Comparison of ENCODE assay signal across 3 cellular contexts in genomic region chr6:34035161-34035560, GRCh38.
"Had no signal": no experiment of that assay in that cellular context is flagged by ENCODE, and none has a peak within 500 bp of the region (broad histone marks: within the 10 kb centered on the region; RNA-seq: fewer than 3 reads in every experiment).

No MANE protein-coding gene starts in this region.

- DNase-seq: GDM1, GF-D8 had no signal

- ATAC-seq: GM12878 had no signal

- H3K4me3 ChIP-seq: GM12878 had no signal
